In the genomic region with DNA sequence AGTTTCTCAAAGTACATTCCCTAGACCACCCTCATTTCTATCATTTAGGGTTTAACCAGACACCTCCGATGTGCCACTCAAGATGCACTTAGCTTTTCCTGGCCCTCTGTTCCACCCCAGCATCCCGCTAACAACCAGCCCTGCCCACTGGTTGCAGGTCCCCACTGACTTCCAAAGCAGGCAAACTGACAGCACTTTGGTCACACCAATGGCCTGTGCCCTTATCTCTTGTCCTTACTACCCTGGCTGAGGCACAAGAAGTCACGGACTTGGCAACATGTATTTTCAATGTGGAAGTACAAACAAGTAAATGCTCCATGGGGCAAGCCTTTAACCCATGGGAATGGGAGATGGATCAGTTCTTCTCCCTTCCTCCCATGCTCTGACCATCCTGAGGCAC, we compare ENCODE assay signal across 14 cellular contexts.
DNase-seq lines count a peak whose midpoint lies in the region; ATAC-seq and TF ChIP-seq lines count a peak whose summit lies in the region.
"Had no signal": no experiment of that assay in that cellular context is flagged by ENCODE, and none has a peak within 500 bp of the region (broad histone marks: within the 10 kb centered on the region; RNA-seq: fewer than 3 reads in every experiment).

No MANE protein-coding gene starts in this region.

- WGBS in heart left ventricle, 4 donors, result 45 to 61% (median 53%) methylated on average over 3 of the region's 3 CpGs
- whole genome bisulfite sequencing in neuronal stem cell (ENCODE audit: extremely low coverage in 2 of 2, insufficient read length in 2 of 2, insufficient replicate concordance in 1 of 2), 2 donors, result no CpG with 5 or more reads among the region's 3 CpGs

- no peaks in the 10 kb centered on the region for H3K27me3 ChIP-seq in heart left ventricle
- no peaks in the 10 kb centered on the region for H3K27me3 ChIP-seq in neuronal stem cell (ENCODE audit: control insufficient read depth in 3 of 3, insufficient read depth in 3 of 3, low read depth in 1 of 3, low read length in 3 of 3)
- H3K27me3 ChIP-seq: BLaER1 treated with 17β-estradiol and CSF1 and Interleukin-3, amounts not matched to agents 10 nM and 100 nM had no signal

- H3K36me3 ChIP-seq in heart left ventricle (no peaks in the 10 kb centered on the region), neuronal stem cell (replicated peaks in 1 of 2; ENCODE audit: control insufficient read depth in 2 of 2, insufficient read depth in 2 of 2, low read length in 2 of 2) (no peaks in the 10 kb centered on the region)
- H3K36me3 ChIP-seq: BLaER1 treated with 17β-estradiol and CSF1 and Interleukin-3, amounts not matched to agents 10 nM and 100 nM had no signal

- no peaks in the 10 kb centered on the region for H3K9me3 ChIP-seq in heart left ventricle
- H3K9me3 ChIP-seq in neuronal stem cell (replicated peaks in 1 of 2; ENCODE audit: control insufficient read depth in 2 of 2, insufficient read depth in 1 of 2, low read depth in 1 of 2, low read length in 2 of 2), result peaks cover 0 to 2% of the 10 kb centered on the region in 2 donors
- H3K9me3 ChIP-seq: BLaER1 treated with 17β-estradiol and CSF1 and Interleukin-3, amounts not matched to agents 10 nM and 100 nM had no signal

- H2BK120ac ChIP-seq in neuronal stem cell (ENCODE audit: low read depth, low read length), result no peak overlapping the region

- H3K23ac ChIP-seq in neuronal stem cell (ENCODE audit: low read depth, low read length, poor library complexity), result no peak overlapping the region

- no peak overlapping the region for H3K9ac ChIP-seq in neuronal stem cell (ENCODE audit: low read depth, low read length, poor library complexity)
- H3K9ac ChIP-seq: BLaER1 treated with 17β-estradiol and CSF1 and Interleukin-3, amounts not matched to agents 10 nM and 100 nM had no signal

- peaks cover 0 to 21% (median 0%) of the 10 kb centered on the region in 12 donors for H3K4me1 ChIP-seq in heart left ventricle
- peaks cover 7 to 13% of the 10 kb centered on the region in 2 donors for H3K4me1 ChIP-seq in neuronal stem cell (ENCODE audit: control insufficient read depth in 2 of 2, insufficient read depth in 1 of 2, low read depth in 1 of 2, low read length in 2 of 2)

- TF ChIP-seq CTCF in heart left ventricle (IDR thresholded peaks at IDR 0.05), result no peak

- no peak overlapping the region for H2BK15ac ChIP-seq in neuronal stem cell (ENCODE audit: low read length)

- no peak overlapping the region for H3K14ac ChIP-seq in neuronal stem cell (ENCODE audit: low read length)

- H2AK5ac ChIP-seq in neuronal stem cell (ENCODE audit: low read depth, low read length), result no peak overlapping the region

- no peak overlapping the region for H3K27ac ChIP-seq in heart left ventricle
- no peak overlapping the region for H3K27ac ChIP-seq in neuronal stem cell (replicated peaks; ENCODE audit: low read length)
- H3K27ac ChIP-seq: 22Rv1; BLaER1 treated with 17β-estradiol and CSF1 and Interleukin-3, amounts not matched to agents 10 nM and 100 nM had no signal

- peak overlapping the region; percentile 36 for H2BK12ac ChIP-seq in neuronal stem cell (ENCODE audit: low read length)

- no peak overlapping the region for H4K8ac ChIP-seq in neuronal stem cell (ENCODE audit: low read depth, low read length)

- ATAC-seq in Right ventricle myocardium inferior (peak; percentile 89), heart left ventricle (peak; percentile 88 to 93 (median 90)), left ventricle myocardium superior (peak; percentile 95)
- ATAC-seq: CD8-positive, alpha-beta T cell had no signal

- TF ChIP-seq POLR2A in heart left ventricle (IDR thresholded peaks at IDR 0.05), result no peak
- no peak for TF ChIP-seq POLR2A in erythroblast (IDR thresholded peaks at IDR 0.05; ENCODE audit: low read length)

- no peak overlapping the region for H2BK5ac ChIP-seq in neuronal stem cell (ENCODE audit: low read length)

- peak overlapping the region; percentile 68 for H3K18ac ChIP-seq in neuronal stem cell (ENCODE audit: low read length)

- no peaks in the 10 kb centered on the region for H3K79me1 ChIP-seq in neuronal stem cell (ENCODE audit: low read depth, low read length)

- H3K4me2 ChIP-seq in neuronal stem cell (ENCODE audit: insufficient read depth, low read length, poor library complexity, severe bottlenecking), result no peak overlapping the region

- no peak overlapping the region for H2AFZ ChIP-seq in neuronal stem cell (ENCODE audit: low read length)

- no peak overlapping the region for H3K4me3 ChIP-seq in heart left ventricle
- H3K4me3 ChIP-seq in neuronal stem cell (ENCODE audit: low read length in 2 of 2), result no peak overlapping the region
- H3K4me3 ChIP-seq: BLaER1 treated with 17β-estradiol and CSF1 and Interleukin-3, amounts not matched to agents 10 nM and 100 nM had no signal

- H3K4ac ChIP-seq in neuronal stem cell (ENCODE audit: low read length), result no peak overlapping the region

- no peak overlapping the region for H4K91ac ChIP-seq in neuronal stem cell (ENCODE audit: low read depth, low read length, poor library complexity)

- intact Hi-C loops in Right ventricle myocardium inferior (cut with DNase I), result no loop called here
- intact Hi-C loops in cardiac septum (cut with DNase I), result no loop called here
- intact Hi-C loops in heart left ventricle (cut with DNase I), result no loop called here
- intact Hi-C loops in left ventricle myocardium superior (cut with micrococcal nuclease), result no loop called here

- no peak for DNase-seq in Right ventricle myocardium inferior (ENCODE audit: missing footprints)
- no peak for DNase-seq in cardiac septum (ENCODE audit: low spot score)
- peak in 4 of 5 donors; percentile 31 to 75 (median 42) for DNase-seq in heart left ventricle
- DNase-seq in left ventricle myocardium superior, result peak; percentile 42
- DNase-seq in neuronal stem cell (ENCODE audit: low spot score), result no peak
- DNase-seq in stimulated activated CD4-positive, alpha-beta T cell treated with anti-CD3 and anti-CD28 coated beads, Interleukin-4, amount 100 ng/mL, for 4 hours, result no peak
- DNase-seq in erythroblast (lab: John Stamatoyannopoulos, UW), result no peak
- DNase-seq: Calu3; CD8-positive, alpha-beta T cell; DMS79 treated with DMSO at 0.1 percent for 48 hours; GF-D8; H9 had no signal

Comparison
In these comparisons a context has a peak if more than half of its experiments do, and no peak if none do; other contexts are left out.
1. DNase-seq: peak in heart left ventricle (4 of 5) and left ventricle myocardium superior (single experiment); none in Right ventricle myocardium inferior (single experiment), cardiac septum (single experiment), neuronal stem cell (single experiment), stimulated activated CD4-positive, alpha-beta T cell treated with anti-CD3 and anti-CD28 coated beads, Interleukin-4, amount 100 ng/mL, for 4 hours (0 of 2) and erythroblast (0 of 2).
2. Peak in every context shown above with its lines, with median percentiles within 50 percentile points of each other: ATAC-seq.